ENCODE assay signal across 8 cellular contexts in genomic region chr4:46329118-46329976, GRCh38.
DNase-seq lines count a peak whose midpoint lies in the region; ATAC-seq and TF ChIP-seq lines count a peak whose summit lies in the region.

No MANE protein-coding gene starts in this region.

- no peak overlapping the region for H3K9ac ChIP-seq in KMS-11

- H3K79me2 ChIP-seq in KMS-11 (ENCODE audit: insufficient read depth, low read depth), result no peaks in the 10 kb centered on the region

- H3K27ac Mint-ChIP-seq in stimulated activated naive CD8-positive, alpha-beta T cell treated with anti-CD3 and anti-CD28 coated beads, Interleukin-15, amount 100 ng/mL, for 72 hours, result no peak overlapping the region

- H3K27ac ChIP-seq in KMS-11, result no peak overlapping the region

- H2AFZ ChIP-seq in KMS-11 (ENCODE audit: low read depth), result no peak overlapping the region

- no peaks in the 10 kb centered on the region for H3K4me1 ChIP-seq in KMS-11 (ENCODE audit: low read depth, poor library complexity, severe bottlenecking)

- no peaks in the 10 kb centered on the region for H3K27me3 Mint-ChIP-seq in stimulated activated naive CD8-positive, alpha-beta T cell treated with anti-CD3 and anti-CD28 coated beads, Interleukin-15, amount 100 ng/mL, for 72 hours

- H3K4me3 Mint-ChIP-seq in stimulated activated naive CD8-positive, alpha-beta T cell treated with anti-CD3 and anti-CD28 coated beads, Interleukin-15, amount 100 ng/mL, for 72 hours, result no peak overlapping the region

- peak; percentile 52; the same call in 1 of the 2 replicates for TF ChIP-seq CTCF in KMS-11 (conservative IDR thresholded peaks at IDR 0.05; ENCODE audit: low read depth, low read length)

- ATAC-seq in stimulated activated naive CD8-positive, alpha-beta T cell treated with anti-CD3 and anti-CD28 coated beads, Interleukin-15, amount 100 ng/mL, for 72 hours, result no peak

- DNase-seq in NCI-H1092 treated with DMSO at 0.1 percent for 48 hours (lab: John Stamatoyannopoulos, UW) (peak; percentile 21), NCI-H1092 (lab: John Stamatoyannopoulos, UW) (no peak), SW 1271 (lab: John Stamatoyannopoulos, UW) (peak; percentile 21 to 52), islet precursor cell (peak; percentile 69), cortex of kidney (lab: John Stamatoyannopoulos, UW) (no peak)
- no peak for DNase-seq in stimulated activated CD4-positive, alpha-beta T cell treated with anti-CD3 and anti-CD28 coated beads, Interleukin-4, amount 100 ng/mL, for 1 hour
- DNase-seq in stimulated activated naive CD8-positive, alpha-beta T cell treated with anti-CD3 and anti-CD28 coated beads, Interleukin-15, amount 100 ng/mL, for 72 hours, result no peak

- H3K27me3 ChIP-seq in KMS-11 (ENCODE audit: insufficient read depth, low read depth), result no peaks in the 10 kb centered on the region

- H3K36me3 ChIP-seq in KMS-11 (ENCODE audit: insufficient read depth), result no peaks in the 10 kb centered on the region

- no peak overlapping the region for H3K4me3 ChIP-seq in KMS-11 (IDR thresholded peaks at IDR 0.05; ENCODE audit: insufficient read depth, low read depth, low read length)

- H4K20me1 ChIP-seq in KMS-11 (ENCODE audit: insufficient read depth), result no peaks in the 10 kb centered on the region

- peaks cover 10 to 13% of the 10 kb centered on the region in 2 donors for H3K9me3 Mint-ChIP-seq in stimulated activated naive CD8-positive, alpha-beta T cell treated with anti-CD3 and anti-CD28 coated beads, Interleukin-15, amount 100 ng/mL, for 72 hours

- H3K4me2 ChIP-seq in KMS-11, result no peak overlapping the region

- no peaks in the 10 kb centered on the region for H3K4me1 Mint-ChIP-seq in stimulated activated naive CD8-positive, alpha-beta T cell treated with anti-CD3 and anti-CD28 coated beads, Interleukin-15, amount 100 ng/mL, for 72 hours

Comparison
In these comparisons a context has a peak if more than half of its experiments do, and no peak if none do; other contexts are left out.
1. DNase-seq: peak in NCI-H1092 treated with DMSO at 0.1 percent for 48 hours (single experiment), SW 1271 (2 of 2) and islet precursor cell (single experiment); none in NCI-H1092 (single experiment), cortex of kidney (single experiment), stimulated activated CD4-positive, alpha-beta T cell treated with anti-CD3 and anti-CD28 coated beads, Interleukin-4, amount 100 ng/mL, for 1 hour (single experiment) and stimulated activated naive CD8-positive, alpha-beta T cell treated with anti-CD3 and anti-CD28 coated beads, Interleukin-15, amount 100 ng/mL, for 72 hours (0 of 2).